8 cellular contexts compared by ENCODE assay signal in the genomic region with DNA sequence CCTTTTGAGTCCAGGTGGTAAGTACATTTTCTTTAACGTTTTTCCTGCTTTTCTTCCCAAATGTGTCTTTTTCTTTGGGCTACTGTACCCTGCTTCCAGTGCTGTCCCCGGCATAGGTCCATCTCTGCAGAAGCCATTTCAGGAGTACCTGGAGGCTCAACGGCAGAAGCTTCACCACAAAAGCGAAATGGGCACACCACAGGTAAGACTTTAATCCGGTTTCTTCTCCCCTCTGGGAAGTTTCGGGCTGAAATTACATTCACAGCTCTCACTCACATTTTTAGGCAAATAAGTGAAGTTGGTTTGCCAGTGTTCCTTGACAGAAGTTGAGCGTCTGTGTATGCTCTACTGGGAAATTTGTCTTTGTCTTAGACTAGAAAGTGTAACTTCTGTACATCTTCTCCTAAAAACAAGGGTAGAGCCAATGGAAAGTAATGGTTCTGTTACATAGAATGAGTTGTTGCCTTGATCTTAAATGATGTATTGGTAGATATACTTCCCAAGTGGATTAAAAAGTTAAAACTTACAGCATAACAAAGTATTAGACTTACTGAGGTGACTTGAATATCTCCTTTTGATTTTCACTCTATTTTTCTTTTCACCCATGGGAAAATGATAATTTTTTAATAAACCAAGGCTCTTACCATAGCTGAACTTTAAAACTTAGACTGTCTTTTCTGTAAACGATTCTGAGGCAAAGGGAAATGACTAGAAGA. TPM values are rescaled to one million over a fixed set of nuclear protein-coding genes. Genes with fewer than 3 reads are reported as not detected.
DNase-seq lines count a peak whose midpoint lies in the region; ATAC-seq, FAIRE-seq and TF ChIP-seq lines count a peak whose summit lies in the region.

No MANE protein-coding gene starts in this region.

- SMC1A ChIA-PET in GM12878 (lab: Charles Lee; ENCODE audit: uncharacterized antibody, unreplicated experiment) = interaction anchor here (0.6 to 12.6 kb wide), 10 partner anchors 9 to 266 kb away, joined by 3 to 143 read pairs (median 4); no protein-coding TSS in a partner anchor

- ATAC-seq in GM12878 (peak; percentile 16), left lung (no peak), thoracic aorta (ENCODE audit: insufficient number of reproducible peaks, low FRiP score, low read depth) (no peak), GM19023 (IDR thresholded peaks at IDR 0.05; ENCODE audit: unreplicated experiment) (no peak)

- H3K36me3 ChIP-seq in GM12878 (ENCODE audit: control insufficient read depth in 2 of 2, insufficient read depth in 2 of 2, low read length in 1 of 2) = peaks cover 2 to 7% of the 10 kb centered on the region in 2 experiments; a peak in 3 of 4 replicates
- H3K36me3 ChIP-seq in left lung = peaks cover 0 to 42% of the 10 kb centered on the region in 2 donors
- H3K36me3 ChIP-seq in thoracic aorta = no peaks in the 10 kb centered on the region

- peaks cover 60% of the 10 kb centered on the region for H3K79me2 ChIP-seq in GM12878 (ENCODE audit: control insufficient read depth, insufficient read depth, low read length)

- intact Hi-C loops in GM12878 (cut with micrococcal nuclease; ENCODE audit: unreplicated experiment) = no loop called here
- intact Hi-C loops in left lung (cut with DNase I) = no loop called here

- peak; percentile 62 for TF ChIP-seq POLR2A in GM12878 (IDR thresholded peaks at IDR 0.05; ENCODE audit: low read depth, low read length)

- no peak for FAIRE-seq in GM12878 (lab: Jason Lieb, UNC)

- DNase-seq in EH (ENCODE audit: low read depth) = peak; percentile 44
- peak; percentile 28 for DNase-seq in NCI-H748 treated with DMSO at 0.1 percent for 48 hours (lab: John Stamatoyannopoulos, UW)
- DNase-seq in GM12878 (ENCODE audit: low read depth, low spot score) = no peak
- DNase-seq in left lung = no peak
- DNase-seq in thoracic aorta (ENCODE audit: low spot score) = no peak
- DNase-seq in KG1 (lab: John Stamatoyannopoulos, UW) = no peak
- no peak for DNase-seq in NCI-H524 treated with DMSO at 0.1 percent for 48 hours (lab: John Stamatoyannopoulos, UW)

- H3K27ac ChIP-seq in GM12878 (ENCODE audit: control insufficient read depth, insufficient read depth) = peak overlapping the region; percentile 97
- H3K27ac ChIP-seq in left lung = peak overlapping the region; percentile 96 to 99
- H3K27ac ChIP-seq in thoracic aorta = peak overlapping the region; percentile 89 to 98

- H3K9ac ChIP-seq in GM12878 (ENCODE audit: control insufficient read depth, insufficient read depth, low read length) = peak overlapping the region; percentile 100

- CTCF ChIA-PET in GM12878 (lab: Yijun Ruan, JAX) = interaction anchor here (1.0 to 3.7 kb wide), 8 partner anchors 8 to 85 kb away, joined by 3 to 41 read pairs (median 7); no protein-coding TSS in a partner anchor

- H3K4me2 ChIP-seq in GM12878 (ENCODE audit: control insufficient read depth, insufficient read depth) = 0 out of 2 replicates have a peak overlapping the region, but pooled peaks have one; percentile 9

- WGBS in GM12878 (ENCODE audit: insufficient coverage, insufficient replicate concordance, low lambda C conversion rate, missing lambda C conversion rate) = under 1% methylated on average over 8 of the region's 8 CpGs

- BruUV-seq in GM12878 (replicated peaks; lab: Mats Ljungman, UMichigan) = TSS peak; percentile 61

- RAD21 ChIA-PET in GM12878 (lab: Charles Lee; ENCODE audit: unreplicated experiment) = interaction anchor here (0.7 to 7.9 kb wide), 13 partner anchors 6 to 85 kb away, joined by 3 to 130 read pairs (median 11); no protein-coding TSS in a partner anchor

- H3K4me1 ChIP-seq in GM12878 (ENCODE audit: control insufficient read depth, insufficient read depth, low read length) (peaks cover 34% of the 10 kb centered on the region), left lung (peaks cover 8 to 31% of the 10 kb centered on the region in 2 donors), thoracic aorta (ENCODE audit: control insufficient read depth in 1 of 2, low read depth in 2 of 2) (peaks cover 5 to 24% of the 10 kb centered on the region in 2 donors)

- H2AFZ ChIP-seq in GM12878 (ENCODE audit: control insufficient read depth, low read depth, low read length) = no peak overlapping the region

- no peak for TF ChIP-seq EP300 in GM12878 (IDR thresholded peaks at IDR 0.05; ENCODE audit: borderline replicate concordance in 1 of 2, control insufficient read depth in 1 of 2, low read depth in 2 of 2, low read length in 2 of 2)

- no peaks in the 10 kb centered on the region for H3K27me3 ChIP-seq in GM12878 (replicated peaks in 1 of 2; ENCODE audit: control insufficient read depth in 2 of 2, insufficient read depth in 2 of 2, low read length in 1 of 2)
- no peaks in the 10 kb centered on the region for H3K27me3 ChIP-seq in left lung
- H3K27me3 ChIP-seq in thoracic aorta (replicated peaks; ENCODE audit: insufficient read depth) = no peaks in the 10 kb centered on the region

- H3K4me3 ChIP-seq in GM12878 (peak overlapping the region; percentile 91), left lung (peak overlapping the region; percentile 49 to 63), thoracic aorta (peak overlapping the region; percentile 77)

- no peaks in the 10 kb centered on the region for H4K20me1 ChIP-seq in GM12878 (ENCODE audit: control insufficient read depth, insufficient read depth)

- in situ Hi-C loops in GM12878 (cut with MboI) = loop anchor here (10.0 kb wide), 1 partner anchor 1504 kb away; no protein-coding TSS in a partner anchor

- H3K9me3 ChIP-seq in GM12878 (replicated peaks; ENCODE audit: control insufficient read depth, insufficient read depth, low read length) (no peaks in the 10 kb centered on the region; the same call in 2 of the 3 replicates), left lung (no peaks in the 10 kb centered on the region), thoracic aorta (no peaks in the 10 kb centered on the region)

- TF ChIP-seq CTCF in GM12878 (IDR thresholded peaks at IDR 0.05 in 2 of 3, conservative IDR thresholded peaks at IDR 0.05 in 1 of 3; ENCODE audit: control insufficient read depth in 2 of 3, extremely low read depth in 1 of 3, insufficient read depth in 1 of 3, low read depth in 3 of 3, low read length in 3 of 3) (no peak), left lung (IDR thresholded peaks at IDR 0.05) (no peak), thoracic aorta (IDR thresholded peaks at IDR 0.05) (no peak)

- POLR2A ChIA-PET in GM12878 (lab: Charles Lee) = interaction anchor here (0.8 to 13.3 kb wide), 12 partner anchors 8 to 413 kb away, joined by 3 to 332 read pairs (median 8); no protein-coding TSS in a partner anchor

- TF ChIP-seq RAD21 in GM12878 (IDR thresholded peaks at IDR 0.05; ENCODE audit: insufficient read depth, low read depth, low read length) = no peak

TF ChIP-seq in GM12878, 131 proteins besides CTCF, POLR2A, EP300 and RAD21 (continues in another document):
- TF ChIP-seq PML (IDR thresholded peaks at IDR 0.05; ENCODE audit: low read length) = no peak

RNA-seq across cellular contexts. Expression of a gene that starts 54.4 kb away (rescaled TPM):
- total RNA-seq in GM12878 (2013; cell fraction: nucleolus; rRNA removed) = 37.6 and 42.5 TPM in 2 replicates
- total RNA-seq in GM12878 (2014; rRNA removed) (9.2 and 9.4 TPM in 2 replicates), GM12878 (2014; rRNA removed; fragmentation: Illumina TruSeq; extraction: Trizol) (7.8 and 9.3 TPM in 2 replicates), GM12878 (2021) (7.7 TPM in 2 replicates), left lung (1 to 10 TPM; 7.4 to 8.5 TPM), thoracic aorta (10 to 100 TPM; 11.0 to 28.0 TPM)
- 4.2 TPM for polyA plus RNA-seq in GM12878 (2011; ENCODE audit: low read depth)
- polyA plus RNA-seq in GM12878 (2011; rRNA removed) (10.8 and 13.3 TPM in 2 replicates), GM12878 (2014; fragmentation: Illumina TruSeq; extraction: Trizol) (8.7 and 12.3 TPM in 2 replicates), GM12878 (2014; fragmentation: Nextera tagmentation; extraction: Ambion mirVana) (1 to 10 TPM; 5.3 to 6.6 TPM), GM12878 (2014; rRNA removed) (6.1 and 7.0 TPM in 2 replicates), GM12878 (2016; fragmentation: Nextera tagmentation; extraction: Ambion mirVana) (10 to 100 TPM in 1 of 2 experiments, 1 to 10 TPM in 1; 8.0 to 10.3 TPM)
- polyA plus RNA-seq in GM12878 (2011; cell fraction: cytosol; rRNA removed) = 5.0 and 5.4 TPM in 2 replicates
- 3.4 and 6.8 TPM in 2 replicates for polyA plus RNA-seq in GM12878 (2011; cell fraction: nucleus; rRNA removed)
- 4.3 and 5.2 TPM in 2 replicates for polyA plus RNA-seq in GM12878 (2012)
- 12.2 and 22.7 TPM in 2 replicates for polyA minus RNA-seq in GM12878 (2011; rRNA and poly(A)+ RNA removed)
- polyA minus RNA-seq in GM12878 (2011; cell fraction: cytosol; rRNA and poly(A)+ RNA removed) = 4.5 and 5.7 TPM in 2 replicates
- polyA minus RNA-seq in GM12878 (2011; cell fraction: nucleus; rRNA and poly(A)+ RNA removed) = 4.1 and 5.0 TPM in 2 replicates

RNA-seq across cellular contexts. Expression of a gene that starts 54.6 kb away (rescaled TPM):
- 89.9 and 95.4 TPM in 2 replicates for total RNA-seq in GM12878 (2013; cell fraction: nucleolus; rRNA removed)
- total RNA-seq in GM12878 (2014; rRNA removed) (24.3 and 26.3 TPM in 2 replicates), GM12878 (2014; rRNA removed; fragmentation: Illumina TruSeq; extraction: Trizol) (29.4 and 30.1 TPM in 2 replicates), GM12878 (2021) (32.9 and 33.2 TPM in 2 replicates), left lung (10 to 100 TPM; 26.4 to 30.3 TPM), thoracic aorta (10 to 100 TPM; 31.0 to 62.6 TPM)
- polyA plus RNA-seq in GM12878 (2011; ENCODE audit: low read depth) = 9.7 TPM
- polyA plus RNA-seq in GM12878 (2011; rRNA removed) (23.6 and 31.5 TPM in 2 replicates), GM12878 (2014; fragmentation: Illumina TruSeq; extraction: Trizol) (32.5 and 38.5 TPM in 2 replicates), GM12878 (2014; fragmentation: Nextera tagmentation; extraction: Ambion mirVana) (10 to 100 TPM in 1 of 2 experiments, 1 to 10 TPM in 1; 6.6 to 11.5 TPM), GM12878 (2014; rRNA removed) (20.4 and 24.1 TPM in 2 replicates), GM12878 (2016; fragmentation: Nextera tagmentation; extraction: Ambion mirVana) (10 to 100 TPM; 27.8 to 29.5 TPM)
- polyA plus RNA-seq in GM12878 (2011; cell fraction: cytosol; rRNA removed) = 8.9 and 9.7 TPM in 2 replicates
- polyA plus RNA-seq in GM12878 (2011; cell fraction: nucleus; rRNA removed) = 18.4 and 19.4 TPM in 2 replicates
- 10.9 and 12.6 TPM in 2 replicates for polyA plus RNA-seq in GM12878 (2012)
- 21.1 and 25.3 TPM in 2 replicates for polyA minus RNA-seq in GM12878 (2011; rRNA and poly(A)+ RNA removed)
- polyA minus RNA-seq in GM12878 (2011; cell fraction: cytosol; rRNA and poly(A)+ RNA removed) = 8.6 and 15.9 TPM in 2 replicates
- polyA minus RNA-seq in GM12878 (2011; cell fraction: nucleus; rRNA and poly(A)+ RNA removed) = 19.8 and 29.3 TPM in 2 replicates

Comparison
In these comparisons a context has a peak if more than half of its experiments do, and no peak if none do; other contexts are left out.
1. DNase-seq: peak in EH (single experiment) and NCI-H748 treated with DMSO at 0.1 percent for 48 hours (single experiment); none in GM12878 (single experiment), left lung (0 of 2), thoracic aorta (single experiment), KG1 (single experiment) and NCI-H524 treated with DMSO at 0.1 percent for 48 hours (single experiment).
2. Peak in every context shown above with its lines, with median percentiles within 50 percentile points of each other: H3K27ac ChIP-seq and H3K4me3 ChIP-seq.